ENCODE assay signal across 8 cellular contexts in genomic region chr2:101113441-101114267, GRCh38. TPM values are rescaled to one million over a fixed set of nuclear protein-coding genes. Genes with fewer than 3 reads are reported as not detected.
DNase-seq lines count a peak whose midpoint lies in the region; ATAC-seq and TF ChIP-seq lines count a peak whose summit lies in the region.

No MANE protein-coding gene starts in this region.

- H3K36me3 Mint-ChIP-seq in MCF 10A (ENCODE audit: insufficient read depth, unreplicated experiment) (peaks cover 14% of the 10 kb centered on the region), nephron progenitor cell (ENCODE audit: low read depth) (no peaks in the 10 kb centered on the region)

- ATAC-seq in GM21717 (IDR thresholded peaks at IDR 0.05; ENCODE audit: unreplicated experiment), result no peak

- H3K4me3 Mint-ChIP-seq in MCF 10A (ENCODE audit: unreplicated experiment) (peak overlapping the region; percentile 67), nephron progenitor cell (peak overlapping the region; percentile 70)

- intact Hi-C loops in MCF 10A (cut with micrococcal nuclease), result loop anchor here (5.0 kb wide), 1 partner anchor 39 kb away; the partner anchor contains the start of gene TBC1D8

- CTCF ChIA-PET in MCF 10A (lab: Yijun Ruan, JAX), result interaction anchor here (0.6 to 1.5 kb wide), 5 partner anchors 48 to 1101 kb away, joined by 3 to 4 read pairs (median 3); no protein-coding TSS in a partner anchor

- DNase-seq in ELF-1 (ENCODE audit: low read depth, low spot score) (peak; percentile 67), NCI-H2081 treated with DMSO at 0.1 percent for 48 hours (lab: John Stamatoyannopoulos, UW) (peak; percentile 57), MCF 10A (ENCODE audit: unreplicated experiment) (peak; percentile 95), nephron progenitor cell (no peak), nucleus accumbens (lab: John Stamatoyannopoulos, UW) (no peak), superior temporal gyrus (ENCODE audit: extremely low spot score) (no peak)
- no peak for DNase-seq in effector CD8-positive, alpha-beta T cell (lab: John Stamatoyannopoulos, UW)

- H3K27ac Mint-ChIP-seq in MCF 10A (ENCODE audit: low read depth, unreplicated experiment) (peak overlapping the region; percentile 90), nephron progenitor cell (peak overlapping the region; percentile 36)

- POLR2A ChIA-PET in MCF 10A (lab: Yijun Ruan, JAX), result interaction anchor here (0.8 to 5.2 kb wide), 17 partner anchors 11 to 112 kb away, joined by 3 to 72 read pairs (median 3); partner anchors contain the start of gene TBC1D8

- no peak for TF ChIP-seq CTCF in MCF 10A (IDR thresholded peaks at IDR 0.05; ENCODE audit: unreplicated experiment)
- no peak for TF ChIP-seq CTCF in nephron progenitor cell (IDR thresholded peaks at IDR 0.05)

- H3K9me3 Mint-ChIP-seq in MCF 10A (ENCODE audit: unreplicated experiment) (no peaks in the 10 kb centered on the region), nephron progenitor cell (no peaks in the 10 kb centered on the region)

- H3K4me1 Mint-ChIP-seq in MCF 10A (ENCODE audit: insufficient read depth, unreplicated experiment), result peaks cover 47% of the 10 kb centered on the region
- peaks cover 65% of the 10 kb centered on the region for H3K4me1 Mint-ChIP-seq in nephron progenitor cell

- BruUV-seq in MCF 10A (replicated peaks; lab: Mats Ljungman, UMichigan), result no TSS peak

- H3K27me3 Mint-ChIP-seq in MCF 10A (ENCODE audit: insufficient read depth, unreplicated experiment) (no peaks in the 10 kb centered on the region), nephron progenitor cell (ENCODE audit: low read depth, poor library complexity) (peaks cover 6% of the 10 kb centered on the region)

RNA-seq across cellular contexts. Expression of gene TBC1D8, which starts 37.5 kb away (rescaled TPM):
- total RNA-seq in MCF 10A (2022), result 48.1 and 50.9 TPM in 2 replicates

Comparison
In these comparisons a context has a peak if more than half of its experiments do, and no peak if none do; other contexts are left out.
1. DNase-seq: peak in ELF-1 (single experiment), NCI-H2081 treated with DMSO at 0.1 percent for 48 hours (single experiment) and MCF 10A (single experiment); none in nephron progenitor cell (single experiment), effector CD8-positive, alpha-beta T cell (single experiment), nucleus accumbens (0 of 56) and superior temporal gyrus (single experiment).